Comparison of ENCODE assay signal across 9 cellular contexts in the genomic region with DNA sequence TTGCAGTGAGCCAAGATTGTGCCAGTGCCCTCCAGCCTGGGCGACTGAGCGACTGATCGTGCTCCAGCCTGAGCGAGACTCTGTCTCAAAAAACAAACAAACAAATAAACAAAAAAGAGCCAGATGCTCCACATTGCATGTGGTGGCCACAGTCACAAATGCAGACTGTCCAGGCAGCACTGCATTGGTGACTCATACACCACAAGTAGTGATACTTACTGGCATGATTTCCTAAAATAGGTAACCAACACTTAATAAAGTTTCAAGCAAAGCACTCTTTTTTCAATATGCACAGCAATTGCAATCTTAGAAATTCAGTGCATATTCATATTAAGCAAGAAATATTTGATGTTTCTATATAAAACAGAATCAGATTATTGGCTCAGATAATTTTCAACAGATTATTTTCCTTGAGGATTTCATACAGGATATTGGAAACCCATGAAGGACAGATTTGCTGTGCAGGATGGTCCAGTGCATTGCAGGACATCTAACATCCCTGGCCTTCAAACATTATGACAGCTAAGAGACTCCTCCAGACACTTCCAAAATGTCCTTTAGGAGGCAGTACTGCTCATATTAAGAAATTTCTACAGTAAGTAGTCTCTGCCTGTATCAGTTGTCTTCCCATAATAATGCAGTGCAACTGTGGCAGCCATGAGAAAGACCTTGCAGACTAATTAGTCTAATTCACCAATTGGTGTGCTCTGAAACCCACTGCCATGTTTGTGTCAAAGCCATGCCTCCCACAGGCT.
DNase-seq lines count a peak whose midpoint lies in the region; ATAC-seq and TF ChIP-seq lines count a peak whose summit lies in the region.
"Had no signal": no experiment of that assay in that cellular context is flagged by ENCODE, and none has a peak within 500 bp of the region (broad histone marks: within the 10 kb centered on the region; RNA-seq: fewer than 3 reads in every experiment).

No MANE protein-coding gene starts in this region.

- H3K36me3 ChIP-seq in RWPE2 (ENCODE audit: low read depth) (no peaks in the 10 kb centered on the region), HAP-1 (replicated peaks) (no peaks in the 10 kb centered on the region)
- H3K36me3 ChIP-seq: SJCRH30 had no signal

- peaks cover 20% of the 10 kb centered on the region for H3K4me1 ChIP-seq in RWPE2 (ENCODE audit: insufficient read depth, poor library complexity, severe bottlenecking)
- no peaks in the 10 kb centered on the region for H3K4me1 ChIP-seq in HAP-1

- H3K9me3 ChIP-seq in RWPE2 (ENCODE audit: severe bottlenecking), result no peaks in the 10 kb centered on the region
- H3K9me3 ChIP-seq in HAP-1, result no peaks in the 10 kb centered on the region
- H3K9me3 ChIP-seq: SJCRH30 had no signal

- H3K27ac ChIP-seq in RWPE2 (ENCODE audit: poor library complexity, severe bottlenecking), result no peak overlapping the region
- H3K27ac ChIP-seq: SJCRH30 had no signal

- H3K4me3 ChIP-seq in RWPE2 (ENCODE audit: severe bottlenecking) (no peak overlapping the region), HAP-1 (no peak overlapping the region)
- H3K4me3 ChIP-seq: SJCRH30 had no signal

- in situ Hi-C loops in HAP-1 (cut with MboI; ENCODE audit: low sequenced_read_pairs), result no loop called here

- H3K27me3 ChIP-seq in RWPE2 (ENCODE audit: insufficient read depth, poor library complexity, severe bottlenecking) (peaks cover 3% of the 10 kb centered on the region), HAP-1 (ENCODE audit: low read depth) (no peaks in the 10 kb centered on the region)
- H3K27me3 ChIP-seq: SJCRH30 had no signal

- peak; percentile 42 for ATAC-seq in GM18868 (IDR thresholded peaks at IDR 0.05; ENCODE audit: unreplicated experiment)
- 0 out of 3 replicates have a peak, but pooled peaks have one; percentile 32 for ATAC-seq in RWPE2 (ENCODE audit: low read depth)
- ATAC-seq in HG03565 (IDR thresholded peaks at IDR 0.05; ENCODE audit: unreplicated experiment), result no peak

- no peak for TF ChIP-seq CTCF in RWPE2 (IDR thresholded peaks at IDR 0.05; ENCODE audit: poor library complexity, severe bottlenecking)

- peak; percentile 66 to 72 for DNase-seq in AML-193 (lab: John Stamatoyannopoulos, UW)
- no peak for DNase-seq in RWPE2 (ENCODE audit: low spot score)
- peak; percentile 17 for DNase-seq in germinal center (ENCODE audit: low spot score)
- no peak for DNase-seq in HAP-1 (ENCODE audit: low spot score in 2 of 2)
- DNase-seq in NCI-H1048 (lab: John Stamatoyannopoulos, UW), result no peak
- DNase-seq in HK-2 (ENCODE audit: unreplicated experiment), result no peak

Comparison
In these comparisons a context has a peak if more than half of its experiments do, and no peak if none do; other contexts are left out.
1. DNase-seq: peak in AML-193 (2 of 2) and germinal center (single experiment); none in RWPE2 (single experiment), HAP-1 (0 of 2), NCI-H1048 (single experiment) and HK-2 (single experiment).